In genomic region chr9:39797935-39798334, GRCh38 we compare ENCODE assay signal across 5 cellular contexts.
DNase-seq lines count a peak whose midpoint lies in the region; ATAC-seq and TF ChIP-seq lines count a peak whose summit lies in the region.
"Not testable (repeated sequence)": the region's sequence is repeated elsewhere in the genome, so short reads cannot be mapped to it uniquely, and the experiment has no call there.

No MANE protein-coding gene starts in this region.

- WGBS in right cardiac atrium, result 88% methylated on average over 2 of the region's 8 CpGs
- WGBS in spleen, 5 donors, result 80 to 95% (median 94%) methylated on average over 2 of the region's 8 CpGs; no CpG with 5 or more reads in 2 of the 5 donors

- DNase-seq in activated CD4-positive, alpha-beta T cell treated with anti-CD3 and anti-CD28 coated beads, Interleukin-2, amount 10 ng/mL, durations not matched to agents 24 days and 14 days, result peak; percentile 51
- DNase-seq in glutamatergic neuron (peak; percentile 3), right cardiac atrium (peak; percentile 7 to 20 (median 11)), osteocyte (ENCODE audit: extremely low spot score, unreplicated experiment) (peak; percentile 84), spleen (peak; percentile 39)

- H3K36me3 ChIP-seq in spleen, result not testable (repeated sequence)

- H3K4me1 Mint-ChIP-seq in activated CD4-positive, alpha-beta T cell treated with anti-CD3 and anti-CD28 coated beads, Interleukin-2, amount 10 ng/mL, durations not matched to agents 24 days and 14 days; glutamatergic neuron (ENCODE audit: low read depth, unreplicated experiment); osteocyte (ENCODE audit: unreplicated experiment): not testable (repeated sequence)

- not testable (repeated sequence) for H3K4me3 ChIP-seq in right cardiac atrium (ENCODE audit: low read length); spleen

- intact Hi-C loops in activated CD4-positive, alpha-beta T cell treated with anti-CD3 and anti-CD28 coated beads, Interleukin-2, amount 10 ng/mL, durations not matched to agents 24 days and 14 days (cut with micrococcal nuclease); right cardiac atrium (cut with DNase I); spleen (cut with DNase I; ENCODE audit: low total_unique reads): not testable (repeated sequence)

- not testable (repeated sequence) for TF ChIP-seq CTCF in glutamatergic neuron (IDR thresholded peaks at IDR 0.05; ENCODE audit: partially characterized antibody, unreplicated experiment); osteocyte (IDR thresholded peaks at IDR 0.05); spleen (IDR thresholded peaks at IDR 0.05 in 8 of 11, conservative IDR thresholded peaks at IDR 0.05 in 3 of 11)

- H3K27ac ChIP-seq in right cardiac atrium (ENCODE audit: low read length); spleen: not testable (repeated sequence)

- H3K27ac Mint-ChIP-seq in activated CD4-positive, alpha-beta T cell treated with anti-CD3 and anti-CD28 coated beads, Interleukin-2, amount 10 ng/mL, durations not matched to agents 24 days and 14 days; glutamatergic neuron (ENCODE audit: unreplicated experiment); osteocyte (ENCODE audit: unreplicated experiment): not testable (repeated sequence)

- H3K27me3 Mint-ChIP-seq in activated CD4-positive, alpha-beta T cell treated with anti-CD3 and anti-CD28 coated beads, Interleukin-2, amount 10 ng/mL, durations not matched to agents 24 days and 14 days; glutamatergic neuron (ENCODE audit: unreplicated experiment); osteocyte (ENCODE audit: unreplicated experiment): not testable (repeated sequence)

- H3K4me1 ChIP-seq in right cardiac atrium (ENCODE audit: control insufficient read depth, insufficient read depth, low read length); spleen: not testable (repeated sequence)

- not testable (repeated sequence) for H3K27me3 ChIP-seq in right cardiac atrium (ENCODE audit: control insufficient read depth, insufficient read depth); spleen (replicated peaks in 1 of 7)

- not testable (repeated sequence) for H3K9me3 ChIP-seq in right cardiac atrium (ENCODE audit: control insufficient read depth, low read length); spleen

- H3K36me3 Mint-ChIP-seq in activated CD4-positive, alpha-beta T cell treated with anti-CD3 and anti-CD28 coated beads, Interleukin-2, amount 10 ng/mL, durations not matched to agents 24 days and 14 days (ENCODE audit: low read depth); glutamatergic neuron (ENCODE audit: unreplicated experiment); osteocyte (ENCODE audit: unreplicated experiment): not testable (repeated sequence)

- TF ChIP-seq POLR2A in spleen (IDR thresholded peaks at IDR 0.05), result not testable (repeated sequence)

- H3K9me3 Mint-ChIP-seq in activated CD4-positive, alpha-beta T cell treated with anti-CD3 and anti-CD28 coated beads, Interleukin-2, amount 10 ng/mL, durations not matched to agents 24 days and 14 days; glutamatergic neuron (ENCODE audit: unreplicated experiment); osteocyte (ENCODE audit: unreplicated experiment): not testable (repeated sequence)

- not testable (repeated sequence) for H3K4me3 Mint-ChIP-seq in activated CD4-positive, alpha-beta T cell treated with anti-CD3 and anti-CD28 coated beads, Interleukin-2, amount 10 ng/mL, durations not matched to agents 24 days and 14 days; glutamatergic neuron (ENCODE audit: unreplicated experiment); osteocyte (ENCODE audit: unreplicated experiment)

- ATAC-seq in right cardiac atrium, result not testable (repeated sequence)

Comparison
In these comparisons a context has a peak if more than half of its experiments do, and no peak if none do; other contexts are left out.
1. DNase-seq: peak in every context shown above with its lines; median percentile 84 in osteocyte; 51 in activated CD4-positive, alpha-beta T cell treated with anti-CD3 and anti-CD28 coated beads, Interleukin-2, amount 10 ng/mL, durations not matched to agents 24 days and 14 days; 39 in spleen; 11 in right cardiac atrium; 3 in glutamatergic neuron.